Comparison of ENCODE assay signal across 8 cellular contexts in genomic region chr1:167819849-167820683, GRCh38.
A peak's percentile ranks its signal among the peaks of the same experiment; 100 is the strongest.
DNase-seq lines count a peak whose midpoint lies in the region; ATAC-seq and TF ChIP-seq lines count a peak whose summit lies in the region.

No MANE protein-coding gene starts in this region.

- no peak overlapping the region for H3K27ac Mint-ChIP-seq in activated naive CD8-positive, alpha-beta T cell treated with anti-CD3 and anti-CD28 coated beads for 36 hours
- no peak overlapping the region for H3K27ac Mint-ChIP-seq in glutamatergic neuron (ENCODE audit: unreplicated experiment)

- no peaks in the 10 kb centered on the region for H3K36me3 ChIP-seq in neuronal stem cell (replicated peaks in 1 of 2; ENCODE audit: control insufficient read depth in 2 of 2, insufficient read depth in 2 of 2, low read length in 2 of 2)

- no peaks in the 10 kb centered on the region for H3K27me3 ChIP-seq in neuronal stem cell (ENCODE audit: control insufficient read depth in 3 of 3, insufficient read depth in 3 of 3, low read depth in 1 of 3, low read length in 3 of 3)

- no peak overlapping the region for H3K4me2 ChIP-seq in neuronal stem cell (ENCODE audit: insufficient read depth, low read length, poor library complexity, severe bottlenecking)

- H4K8ac ChIP-seq in neuronal stem cell (ENCODE audit: low read depth, low read length) = no peak overlapping the region

- peaks cover 7% of the 10 kb centered on the region for H3K9me3 Mint-ChIP-seq in activated naive CD8-positive, alpha-beta T cell treated with anti-CD3 and anti-CD28 coated beads for 36 hours
- H3K9me3 Mint-ChIP-seq in glutamatergic neuron (ENCODE audit: unreplicated experiment) = peaks cover 2% of the 10 kb centered on the region

- H2AK5ac ChIP-seq in neuronal stem cell (ENCODE audit: low read depth, low read length) = no peak overlapping the region

- H3K9me3 ChIP-seq in neuronal stem cell (replicated peaks in 1 of 2; ENCODE audit: control insufficient read depth in 2 of 2, insufficient read depth in 1 of 2, low read depth in 1 of 2, low read length in 2 of 2) = peaks cover 0 to 4% of the 10 kb centered on the region in 2 donors

- peak overlapping the region; percentile 71 for H3K4me3 Mint-ChIP-seq in activated naive CD8-positive, alpha-beta T cell treated with anti-CD3 and anti-CD28 coated beads for 36 hours
- peak overlapping the region; percentile 56 for H3K4me3 Mint-ChIP-seq in glutamatergic neuron (ENCODE audit: unreplicated experiment)

- no peak overlapping the region for H3K14ac ChIP-seq in neuronal stem cell (ENCODE audit: low read length)

- H2AFZ ChIP-seq in neuronal stem cell (ENCODE audit: low read length) = peak overlapping the region; percentile 69

- no peaks in the 10 kb centered on the region for H3K79me1 ChIP-seq in neuronal stem cell (ENCODE audit: low read depth, low read length)

- no peak for TF ChIP-seq CTCF in glutamatergic neuron (IDR thresholded peaks at IDR 0.05; ENCODE audit: partially characterized antibody, unreplicated experiment)

- DNase-seq in COLO668 (lab: John Stamatoyannopoulos, UW; ENCODE audit: unreplicated experiment) (peak; percentile 68), NCI-H226 (peak; percentile 92), glutamatergic neuron (peak; percentile 62), neuronal stem cell (ENCODE audit: low spot score) (peak; percentile 46), AML-193 (lab: John Stamatoyannopoulos, UW) (no peak)
- DNase-seq in activated naive CD8-positive, alpha-beta T cell treated with anti-CD3 and anti-CD28 coated beads for 36 hours = peak; percentile 33

- peak; percentile 85 for ATAC-seq in GM21529 (IDR thresholded peaks at IDR 0.05; ENCODE audit: unreplicated experiment)
- no peak for ATAC-seq in HG02840 (IDR thresholded peaks at IDR 0.05; ENCODE audit: low FRiP score, unreplicated experiment)

- H2BK5ac ChIP-seq in neuronal stem cell (ENCODE audit: low read length) = no peak overlapping the region

- no peak overlapping the region for H3K18ac ChIP-seq in neuronal stem cell (ENCODE audit: low read length)

- H3K4me3 ChIP-seq in neuronal stem cell (ENCODE audit: low read length in 2 of 2) = no peak overlapping the region

- H2BK15ac ChIP-seq in neuronal stem cell (ENCODE audit: low read length) = no peak overlapping the region

- H4K91ac ChIP-seq in neuronal stem cell (ENCODE audit: low read depth, low read length, poor library complexity) = no peak overlapping the region

- peaks cover 5% of the 10 kb centered on the region for H3K4me1 Mint-ChIP-seq in activated naive CD8-positive, alpha-beta T cell treated with anti-CD3 and anti-CD28 coated beads for 36 hours
- H3K4me1 Mint-ChIP-seq in glutamatergic neuron (ENCODE audit: low read depth, unreplicated experiment) = peaks cover 2% of the 10 kb centered on the region

- H3K4ac ChIP-seq in neuronal stem cell (ENCODE audit: low read length) = no peak overlapping the region

- peaks cover 19% of the 10 kb centered on the region for H3K27me3 Mint-ChIP-seq in activated naive CD8-positive, alpha-beta T cell treated with anti-CD3 and anti-CD28 coated beads for 36 hours
- H3K27me3 Mint-ChIP-seq in glutamatergic neuron (ENCODE audit: unreplicated experiment) = no peaks in the 10 kb centered on the region

- H3K9ac ChIP-seq in neuronal stem cell (ENCODE audit: low read depth, low read length, poor library complexity) = no peak overlapping the region

- no peak overlapping the region for H2BK12ac ChIP-seq in neuronal stem cell (ENCODE audit: low read length)

- no peaks in the 10 kb centered on the region for H3K36me3 Mint-ChIP-seq in activated naive CD8-positive, alpha-beta T cell treated with anti-CD3 and anti-CD28 coated beads for 36 hours
- H3K36me3 Mint-ChIP-seq in glutamatergic neuron (ENCODE audit: unreplicated experiment) = peaks cover 6% of the 10 kb centered on the region

- H3K4me1 ChIP-seq in neuronal stem cell (ENCODE audit: control insufficient read depth in 2 of 2, insufficient read depth in 1 of 2, low read depth in 1 of 2, low read length in 2 of 2) = peaks cover 0 to 2% of the 10 kb centered on the region in 2 donors

- H3K27ac ChIP-seq in neuronal stem cell (replicated peaks; ENCODE audit: low read length) = no peak overlapping the region

- H2BK120ac ChIP-seq in neuronal stem cell (ENCODE audit: low read depth, low read length) = no peak overlapping the region

- H3K23ac ChIP-seq in neuronal stem cell (ENCODE audit: low read depth, low read length, poor library complexity) = no peak overlapping the region

- no CpG with 5 or more reads among the region's 35 CpGs for WGBS in neuronal stem cell (ENCODE audit: extremely low coverage in 2 of 2, insufficient read length in 2 of 2, insufficient replicate concordance in 1 of 2), 2 donors

Comparison
In these comparisons a context has a peak if more than half of its experiments do, and no peak if none do; other contexts are left out.
1. DNase-seq: peak in COLO668 (single experiment), NCI-H226 (single experiment), activated naive CD8-positive, alpha-beta T cell treated with anti-CD3 and anti-CD28 coated beads for 36 hours (single experiment), glutamatergic neuron (single experiment) and neuronal stem cell (single experiment); none in AML-193 (0 of 2).